In genomic region chr2:204604061-204604460, GRCh38 we compare ENCODE assay signal across 27 cellular contexts. TPM values are rescaled to one million over a fixed set of nuclear protein-coding genes. Genes with fewer than 3 reads are reported as not detected.
DNase-seq lines count a peak whose midpoint lies in the region; ATAC-seq, FAIRE-seq and TF ChIP-seq lines count a peak whose summit lies in the region.
"Had no signal": no experiment of that assay in that cellular context is flagged by ENCODE, and none has a peak within 500 bp of the region (broad histone marks: within the 10 kb centered on the region; RNA-seq: fewer than 3 reads in every experiment).

No MANE protein-coding gene starts in this region.

- DNase-seq in left ventricle myocardium superior (no peak), left ventricle myocardium inferior (no peak), dermis microvascular lymphatic vessel endothelial cell (ENCODE audit: low read depth in 2 of 2) (peak; percentile 38 to 59), mesothelial cell of epicardium (ENCODE audit: low spot score in 2 of 2, unreplicated experiment in 2 of 2) (no peak), RCC 7860 (ENCODE audit: low spot score) (no peak), NOMO-1 treated with dmso at 0.1 percent for 144 hours (lab: John Stamatoyannopoulos, UW; ENCODE audit: unreplicated experiment) (no peak), DMS53 treated with DMSO at 0.1 percent for 48 hours (lab: John Stamatoyannopoulos, UW; ENCODE audit: unreplicated experiment) (no peak)
- DNase-seq: activated CD4-positive, alpha-beta T cell treated with anti-CD3 and anti-CD28 coated beads, Interleukin-2, amount 10 ng/mL, durations not matched to agents 24 days and 14 days; activated CD8-positive, alpha-beta memory T cell treated with anti-CD3 and anti-CD28 coated beads, Interleukin-2, amount 10 ng/mL, durations not matched to agents 7 days and 5 days; C1 segment of cervical spinal cord; caudate nucleus; glutamatergic neuron; mucosa of descending colon; MV-4-11; NCI-H1930; NCI-H226; stimulated activated CD4-positive, alpha-beta T cell treated with anti-CD3 and anti-CD28 coated beads, Interleukin-15, amount 100 ng/mL, for 24 hours; substantia nigra; T-helper 17 cell had no signal

- peaks cover 30% of the 10 kb centered on the region for H3K4me1 Mint-ChIP-seq in mesothelial cell of epicardium
- H3K4me1 Mint-ChIP-seq: activated CD4-positive, alpha-beta T cell treated with anti-CD3 and anti-CD28 coated beads, Interleukin-2, amount 10 ng/mL, durations not matched to agents 24 days and 14 days; activated CD8-positive, alpha-beta memory T cell treated with anti-CD3 and anti-CD28 coated beads, Interleukin-2, amount 10 ng/mL, durations not matched to agents 7 days and 5 days had no signal

- peaks cover 12% of the 10 kb centered on the region for H3K36me3 Mint-ChIP-seq in mesothelial cell of epicardium
- H3K36me3 Mint-ChIP-seq: activated CD8-positive, alpha-beta memory T cell treated with anti-CD3 and anti-CD28 coated beads, Interleukin-2, amount 10 ng/mL, durations not matched to agents 7 days and 5 days had no signal

- H3K27me3 Mint-ChIP-seq in mesothelial cell of epicardium (ENCODE audit: low read depth) = no peaks in the 10 kb centered on the region
- H3K27me3 Mint-ChIP-seq: activated CD8-positive, alpha-beta memory T cell treated with anti-CD3 and anti-CD28 coated beads, Interleukin-2, amount 10 ng/mL, durations not matched to agents 7 days and 5 days had no signal

- H3K36me3 ChIP-seq in left ventricle myocardium inferior = no peaks in the 10 kb centered on the region
- H3K36me3 ChIP-seq: SJSA1, vagina had no signal

- no peak overlapping the region for H3K4me3 Mint-ChIP-seq in mesothelial cell of epicardium
- H3K4me3 Mint-ChIP-seq: activated CD4-positive, alpha-beta T cell treated with anti-CD3 and anti-CD28 coated beads, Interleukin-2, amount 10 ng/mL, durations not matched to agents 24 days and 14 days; activated CD8-positive, alpha-beta memory T cell treated with anti-CD3 and anti-CD28 coated beads, Interleukin-2, amount 10 ng/mL, durations not matched to agents 7 days and 5 days; T-helper 17 cell had no signal

- H3K9me3 Mint-ChIP-seq in mesothelial cell of epicardium = peaks cover 13% of the 10 kb centered on the region
- H3K9me3 Mint-ChIP-seq: activated T-helper 2 cell treated with anti-CD3 and anti-CD28 coated beads, Interferon-gamma antibody, Interleukin-2, Interleukin-4, amounts not matched to agents 10 μg/mL and 5 μg/mL and 100 μg/mL, durations not matched to agents 14 hours and 24 hours and 36 hours had no signal

- no peak for TF ChIP-seq CTCF in left ventricle myocardium inferior (IDR thresholded peaks at IDR 0.05; ENCODE audit: borderline replicate concordance)
- TF ChIP-seq CTCF in mesothelial cell of epicardium (IDR thresholded peaks at IDR 0.05; ENCODE audit: unreplicated experiment) = no peak

- no peak overlapping the region for H3K27ac ChIP-seq in left ventricle myocardium inferior (replicated peaks)
- H3K27ac ChIP-seq: SJSA1, vagina had no signal

- intact Hi-C loops in left ventricle myocardium superior (cut with micrococcal nuclease) = no loop called here
- intact Hi-C loops in left ventricle myocardium inferior (cut with micrococcal nuclease) = no loop called here

- no peaks in the 10 kb centered on the region for H3K27me3 ChIP-seq in left ventricle myocardium inferior (ENCODE audit: low read depth)
- H3K27me3 ChIP-seq: SJSA1, vagina had no signal

- H3K9me3 ChIP-seq in left ventricle myocardium inferior (replicated peaks) = peaks cover 12% of the 10 kb centered on the region
- H3K9me3 ChIP-seq: mucosa of descending colon, SJSA1, vagina had no signal

- peak; percentile 69 for ATAC-seq in left ventricle myocardium superior
- ATAC-seq in GM19023 (IDR thresholded peaks at IDR 0.05; ENCODE audit: unreplicated experiment) = no peak
- ATAC-seq: activated CD8-positive, alpha-beta memory T cell treated with anti-CD3 and anti-CD28 coated beads, Interleukin-2, amount 10 ng/mL, durations not matched to agents 7 days and 5 days; K562; left lobe of liver; mucosa of descending colon; T-helper 17 cell had no signal

- H3K4me3 ChIP-seq in left ventricle myocardium inferior = no peak overlapping the region
- H3K4me3 ChIP-seq: K562, mucosa of descending colon, SJSA1, vagina had no signal

- peaks cover 37% of the 10 kb centered on the region for H3K4me1 ChIP-seq in left ventricle myocardium inferior

- no peak for FAIRE-seq in RCC 7860 (lab: Jason Lieb, UNC)
- FAIRE-seq: A204.1, G401.6, K562 had no signal

- H3K27ac Mint-ChIP-seq in mesothelial cell of epicardium = peak overlapping the region; percentile 14
- H3K27ac Mint-ChIP-seq: activated CD4-positive, alpha-beta T cell treated with anti-CD3 and anti-CD28 coated beads, Interleukin-2, amount 10 ng/mL, durations not matched to agents 24 days and 14 days; activated CD8-positive, alpha-beta memory T cell treated with anti-CD3 and anti-CD28 coated beads, Interleukin-2, amount 10 ng/mL, durations not matched to agents 7 days and 5 days; activated T-helper 2 cell treated with anti-CD3 and anti-CD28 coated beads, Interferon-gamma antibody, Interleukin-2, Interleukin-4, amounts not matched to agents 10 μg/mL and 5 μg/mL and 100 μg/mL, durations not matched to agents 14 hours and 24 hours and 36 hours; T-helper 17 cell had no signal

RNA-seq across cellular contexts. Expression of gene PARD3B, which starts 58.8 kb away (rescaled TPM):
- 6.5 TPM for total RNA-seq in left ventricle myocardium superior
- total RNA-seq in left ventricle myocardium inferior = 9.1 TPM
- total RNA-seq in dermis microvascular lymphatic vessel endothelial cell = 6.4 and 11.9 TPM in 2 replicates
- 20.4 to 23.7 TPM (median 23.4 TPM) in 3 replicates for total RNA-seq in mesothelial cell of epicardium

Comparison
In these comparisons a context has a peak if more than half of its experiments do, and no peak if none do; other contexts are left out.
1. DNase-seq: peak in dermis microvascular lymphatic vessel endothelial cell (2 of 2); none in left ventricle myocardium superior (single experiment), left ventricle myocardium inferior (single experiment), mesothelial cell of epicardium (0 of 2), RCC 7860 (single experiment), NOMO-1 treated with dmso at 0.1 percent for 144 hours (single experiment) and DMS53 treated with DMSO at 0.1 percent for 48 hours (single experiment).